In genomic region chr7:121438017-121438955, GRCh38 we compare ENCODE assay signal across 1 cellular context.
TF ChIP-seq lines count a peak whose summit lies in the region.
"Not testable (repeated sequence)": the region's sequence is repeated elsewhere in the genome, so short reads cannot be mapped to it uniquely, and the experiment has no call there.

No MANE protein-coding gene starts in this region.

TF ChIP-seq in K562, 482 proteins besides CTCF, POLR2A, EP300 and RAD21 (continued from another document and continues in another):
- TF ChIP-seq ZBTB17 (CRISPR knock-in tag; IDR thresholded peaks at IDR 0.05) (peak; percentile 54; the same call in 1 of the 2 replicates), FOXJ2 (tag; IDR thresholded peaks at IDR 0.05) (peak; percentile 97), RBFOX2 (IDR thresholded peaks at IDR 0.05; ENCODE audit: low read depth, low read length) (peak; percentile 46), CSDE1 (IDR thresholded peaks at IDR 0.05) (peak in 1 of 2 experiments; percentile 52; a peak in 1 of 4 replicates), PML (IDR thresholded peaks at IDR 0.05; ENCODE audit: low read length) (peak; percentile 49; the same call in 1 of the 2 replicates), MEF2D (tag; conservative IDR thresholded peaks at IDR 0.05; ENCODE audit: low read depth) (peak; percentile 39; the same call in 1 of the 2 replicates), ARID1B (IDR thresholded peaks at IDR 0.05) (peak; percentile 75), DIDO1 (tag; IDR thresholded peaks at IDR 0.05; ENCODE audit: low read depth) (peak; percentile 56; the same call in 1 of the 2 replicates), NRF1 (conservative IDR thresholded peaks at IDR 0.05 in 1 of 2, IDR thresholded peaks at IDR 0.05 in 1 of 2) (peak; percentile 50 to 60; a peak in 3 of 4 replicates), TAF9B (IDR thresholded peaks at IDR 0.05; ENCODE audit: partially characterized antibody) (peak; percentile 39), SPI1 (IDR thresholded peaks at IDR 0.05; ENCODE audit: borderline replicate concordance, low read depth, low read length) (peak; percentile 70), MXI1 (IDR thresholded peaks at IDR 0.05; ENCODE audit: low read depth, low read length) (0 out of 2 replicates have a peak, but pooled peaks have one; percentile 32), EHMT2 (IDR thresholded peaks at IDR 0.05) (peak; percentile 59; the same call in 1 of the 2 replicates), FOXO4 (CRISPR knock-in tag; IDR thresholded peaks at IDR 0.05) (peak; percentile 14; the same call in 1 of the 2 replicates), NBN (IDR thresholded peaks at IDR 0.05; ENCODE audit: low read depth) (peak; percentile 79; the same call in 1 of the 2 replicates), HDAC1 (IDR thresholded peaks at IDR 0.05) (peak in 1 of 2 experiments; percentile 62; a peak in 2 of 4 replicates), NEUROD1 (IDR thresholded peaks at IDR 0.05; ENCODE audit: borderline replicate concordance, low read depth, low read length, partially characterized antibody) (peak; percentile 66), ATF7 (IDR thresholded peaks at IDR 0.05) (peak; percentile 80), ZC3H8 (IDR thresholded peaks at IDR 0.05) (0 out of 2 replicates have a peak, but pooled peaks have one; percentile 7), ZBTB40 (IDR thresholded peaks at IDR 0.05) (peak; percentile 68), ZNF384 (IDR thresholded peaks at IDR 0.05; ENCODE audit: low read depth, low read length) (0 out of 2 replicates have a peak, but pooled peaks have one; percentile 3), ZNF23 (CRISPR knock-in tag; IDR thresholded peaks at IDR 0.05) (0 out of 2 replicates have a peak, but pooled peaks have one; percentile 34), ZNF695 (CRISPR knock-in tag; IDR thresholded peaks at IDR 0.05) (0 out of 2 replicates have a peak, but pooled peaks have one; percentile 23), RB1 (IDR thresholded peaks at IDR 0.05; ENCODE audit: low read depth) (peak; percentile 50; the same call in 1 of the 2 replicates), PBX2 (tag; conservative IDR thresholded peaks at IDR 0.05; ENCODE audit: low read depth) (peak; percentile 93), PKNOX1 (IDR thresholded peaks at IDR 0.05) (peak; percentile 42; the same call in 1 of the 2 replicates), TFAP4 (CRISPR knock-in tag; IDR thresholded peaks at IDR 0.05; ENCODE audit: borderline replicate concordance) (peak; percentile 97), KDM1A (IDR thresholded peaks at IDR 0.05) (peak; percentile 41 to 61; a peak in 2 of 4 replicates), JUND (tag; IDR thresholded peaks at IDR 0.05; ENCODE audit: borderline replicate concordance, low read depth, low read length) (peak; percentile 43; the same call in 1 of the 3 replicates), MAZ (CRISPR knock-in tag; conservative IDR thresholded peaks at IDR 0.05 in 1 of 2, IDR thresholded peaks at IDR 0.05 in 1 of 2) (peak; percentile 46 to 62), BCOR (IDR thresholded peaks at IDR 0.05) (peak; percentile 43; the same call in 1 of the 2 replicates), MYC (IDR thresholded peaks at IDR 0.05; ENCODE audit: low read depth, low read length) (peak; percentile 36; the same call in 1 of the 2 replicates), ZBTB2 (IDR thresholded peaks at IDR 0.05) (peak; percentile 30; the same call in 1 of the 2 replicates), TARDBP (IDR thresholded peaks at IDR 0.05) (peak; percentile 87), SMAD3 (CRISPR knock-in tag; conservative IDR thresholded peaks at IDR 0.05) (peak; percentile 68; the same call in 1 of the 2 replicates), ARNT (IDR thresholded peaks at IDR 0.05) (peak in 1 of 2 experiments; percentile 85; a peak in 1 of 4 replicates), GMEB1 (CRISPR knock-in tag; IDR thresholded peaks at IDR 0.05) (0 out of 2 replicates have a peak, but pooled peaks have one; percentile 3), FOXA3 (CRISPR knock-in tag; conservative IDR thresholded peaks at IDR 0.05 in 1 of 2, IDR thresholded peaks at IDR 0.05 in 1 of 2) (peak; percentile 60 to 81; a peak in 3 of 4 replicates), HES1 (IDR thresholded peaks at IDR 0.05; ENCODE audit: low read depth) (peak; percentile 25; the same call in 1 of the 2 replicates), CREM (IDR thresholded peaks at IDR 0.05; ENCODE audit: low read depth) (peak; percentile 11; the same call in 1 of the 2 replicates)
- TF ChIP-seq ZBTB40 (CRISPR knock-in tag; IDR thresholded peaks at IDR 0.05); PBX2 (CRISPR knock-in tag; IDR thresholded peaks at IDR 0.05; ENCODE audit: low read depth); JUND (IDR thresholded peaks at IDR 0.05; ENCODE audit: borderline replicate concordance, low read depth, low read length); MYC (CRISPR knock-in tag; IDR thresholded peaks at IDR 0.05; ENCODE audit: borderline replicate concordance, low read depth): not testable (repeated sequence)
